Comparison of ENCODE assay signal across 8 cellular contexts in genomic region chr9:89179535-89179919, GRCh38. TPM values are rescaled to one million over a fixed set of nuclear protein-coding genes. Genes with fewer than 3 reads are reported as not detected.
DNase-seq lines count a peak whose midpoint lies in the region; ATAC-seq and TF ChIP-seq lines count a peak whose summit lies in the region.

No MANE protein-coding gene starts in this region.

- dilution Hi-C loops in IMR-90 (cut with HindIII; ENCODE audit: low sequenced_read_pairs, unreplicated experiment) = no loop called here

- H3K9me3 ChIP-seq in IMR-90 (ENCODE audit: control insufficient read depth, insufficient read depth, low read length) = no peaks in the 10 kb centered on the region

- peaks cover 5% of the 10 kb centered on the region; the same call in 1 of the 2 replicates for H4K20me1 ChIP-seq in IMR-90 (ENCODE audit: insufficient read depth, low read length)

- H3K36me3 ChIP-seq in IMR-90 (ENCODE audit: control insufficient read depth, insufficient read depth, low read length) = no peaks in the 10 kb centered on the region
- H3K36me3 ChIP-seq in mesendoderm (ENCODE audit: control insufficient read depth, insufficient read depth, low read length) = no peaks in the 10 kb centered on the region

- H3K4me1 ChIP-seq in IMR-90 (ENCODE audit: control insufficient read depth, insufficient read depth, low read length) = peaks cover 11% of the 10 kb centered on the region
- peaks cover 4% of the 10 kb centered on the region for H3K4me1 ChIP-seq in mesendoderm (ENCODE audit: control insufficient read depth, low read depth, low read length)

- H4K8ac ChIP-seq in IMR-90 (ENCODE audit: low read depth in 2 of 2, low read length in 2 of 2) = peak overlapping the region; percentile 80 to 81
- no peak overlapping the region for H4K8ac ChIP-seq in mesendoderm (ENCODE audit: low read depth, low read length)

- H2BK20ac ChIP-seq in IMR-90 (ENCODE audit: low read depth, low read length) = peak overlapping the region; percentile 34; the same call in 1 of the 2 replicates

- H3K4me2 ChIP-seq in IMR-90 (ENCODE audit: low read depth, low read length) = peak overlapping the region; percentile 90
- peak overlapping the region; percentile 96 for H3K4me2 ChIP-seq in mesendoderm (ENCODE audit: low read length)

- H3K27me3 ChIP-seq in IMR-90 (ENCODE audit: control insufficient read depth, insufficient read depth, low read length) = no peaks in the 10 kb centered on the region
- H3K27me3 ChIP-seq in mesendoderm (ENCODE audit: insufficient read depth, low read length, poor library complexity) = no peaks in the 10 kb centered on the region

- no peak for TF ChIP-seq RAD21 in IMR-90 (IDR thresholded peaks at IDR 0.05; ENCODE audit: low read length)

- peak overlapping the region; percentile 83 for H4K91ac ChIP-seq in IMR-90 (ENCODE audit: insufficient read depth, low read depth, low read length)

- no peak for TF ChIP-seq POLR2A in IMR-90 (IDR thresholded peaks at IDR 0.05; ENCODE audit: low read depth, low read length)

- peak overlapping the region; percentile 38 for H2AK9ac ChIP-seq in IMR-90 (replicated peaks; ENCODE audit: low read depth, low read length, poor library complexity)

- H3K56ac ChIP-seq in IMR-90 (ENCODE audit: extremely low read depth, insufficient read depth, low read length) (peak overlapping the region; percentile 87), mesendoderm (ENCODE audit: low read length) (peak overlapping the region; percentile 88)

- peaks cover 2% of the 10 kb centered on the region for H3K79me2 ChIP-seq in mesendoderm (ENCODE audit: control insufficient read depth, insufficient read depth, low read length)

- H3K4me3 ChIP-seq in IMR-90 (ENCODE audit: insufficient read depth, low read depth, low read length) (peak overlapping the region; percentile 50), choroid plexus epithelial cell (ENCODE audit: low read depth, low read length) (peak overlapping the region; percentile 60), mesendoderm (ENCODE audit: low read length) (no peak overlapping the region)

- peak overlapping the region; percentile 87 for H2AFZ ChIP-seq in IMR-90 (replicated peaks; ENCODE audit: low read length, poor library complexity)

- peak overlapping the region; percentile 81 for H3K14ac ChIP-seq in IMR-90 (replicated peaks; ENCODE audit: low read depth, low read length)

- CTCF ChIA-PET in IMR-90 (lab: Yijun Ruan, JAX) = interaction anchor here (0.6 kb wide), 1 partner anchor 177 kb away, joined by 6 read pairs; no protein-coding TSS in a partner anchor

- H2BK120ac ChIP-seq in IMR-90 (ENCODE audit: low read depth, low read length) = peak overlapping the region; percentile 73
- no peak overlapping the region for H2BK120ac ChIP-seq in mesendoderm (ENCODE audit: low read depth, low read length)

- peak overlapping the region; percentile 79; the same call in 2 of the 3 replicates for H2BK15ac ChIP-seq in IMR-90 (ENCODE audit: low read depth, low read length)
- H2BK15ac ChIP-seq in mesendoderm (replicated peaks; ENCODE audit: low read depth) = no peak overlapping the region

- H3K9ac ChIP-seq in IMR-90 (ENCODE audit: low read depth, low read length) (peak overlapping the region; percentile 71), mesendoderm (ENCODE audit: low read length) (peak overlapping the region; percentile 76)

- H3K79me1 ChIP-seq in IMR-90 (ENCODE audit: low read depth in 1 of 2, low read length in 2 of 2) = peaks cover 13 to 31% of the 10 kb centered on the region in 2 experiments
- peaks cover 2% of the 10 kb centered on the region for H3K79me1 ChIP-seq in mesendoderm (ENCODE audit: low read length)

- 0% methylated on average over 1 of the region's 6 CpGs; no CpG with 5 or more reads in 1 of the 2 experiments for WGBS in IMR-90 (ENCODE audit: extremely low coverage in 2 of 2, insufficient read length in 1 of 2), 2 experiments
- WGBS in mesendoderm (ENCODE audit: extremely low coverage, insufficient coverage, low lambda C conversion rate) = no CpG with 5 or more reads among the region's 6 CpGs

- H3K9me1 ChIP-seq in IMR-90 (ENCODE audit: insufficient read depth, low read length) = no peaks in the 10 kb centered on the region; the same call in 1 of the 2 replicates

- TF ChIP-seq CTCF in IMR-90 (conservative IDR thresholded peaks at IDR 0.05; ENCODE audit: low read depth, low read length) = no peak
- TF ChIP-seq CTCF in choroid plexus epithelial cell (conservative IDR thresholded peaks at IDR 0.05; ENCODE audit: low read depth, low read length) = peak; percentile 6

- peak overlapping the region; percentile 85 for H3K4ac ChIP-seq in IMR-90 (ENCODE audit: low read depth, low read length)
- peak overlapping the region; percentile 83 for H3K4ac ChIP-seq in mesendoderm (ENCODE audit: low read depth, low read length)

- in situ Hi-C loops in IMR-90 (cut with MboI; ENCODE audit: low sequenced_read_pairs) = no loop called here

- ATAC-seq in IMR-90 (ENCODE audit: low read depth) = no peak
- ATAC-seq in GM18861 (IDR thresholded peaks at IDR 0.05; ENCODE audit: unreplicated experiment) = no peak

- H3K27ac ChIP-seq in IMR-90 (ENCODE audit: insufficient read depth, low read length) (peak overlapping the region; percentile 91), mesendoderm (ENCODE audit: low read depth, low read length) (peak overlapping the region; percentile 79)

- POLR2A ChIA-PET in IMR-90 (lab: Charles Lee; ENCODE audit: unreplicated experiment) = interaction anchor here (0.9 kb wide), 1 partner anchor 134 kb away, joined by 3 read pairs; no protein-coding TSS in a partner anchor

- H2AK5ac ChIP-seq in IMR-90 (ENCODE audit: low read depth, low read length) = peak overlapping the region; percentile 40
- no peak overlapping the region for H2AK5ac ChIP-seq in mesendoderm (ENCODE audit: low read length)

- intact Hi-C loops in IMR-90 (cut with micrococcal nuclease) = loop anchor here (5.0 to 10.0 kb wide), 5 partner anchors 142 to 587 kb away; no protein-coding TSS in a partner anchor

- H2BK5ac ChIP-seq in IMR-90 (ENCODE audit: low read depth, low read length, poor library complexity, severe bottlenecking) = peak overlapping the region; percentile 88
- no peak overlapping the region for H2BK5ac ChIP-seq in mesendoderm (ENCODE audit: low read length)

- peak overlapping the region; percentile 74 for H3K18ac ChIP-seq in IMR-90 (ENCODE audit: low read depth, low read length)
- no peak overlapping the region for H3K18ac ChIP-seq in mesendoderm (ENCODE audit: low read length)

- BruUV-seq in IMR-90 (replicated peaks; lab: Mats Ljungman, UMichigan) = no TSS peak

- peak; percentile 49 for DNase-seq in AG08396 (ENCODE audit: low spot score)
- DNase-seq in IMR-90 = peak; percentile 68
- peak; percentile 70 for DNase-seq in choroid plexus epithelial cell (ENCODE audit: low read depth)
- DNase-seq in mesendoderm = peak; percentile 59
- DNase-seq in 8988T = no peak
- DNase-seq in NCI-H526 (lab: John Stamatoyannopoulos, UW) = no peak
- no peak for DNase-seq in DMS153 treated with DMSO at 0.1 percent for 48 hours (lab: John Stamatoyannopoulos, UW; ENCODE audit: unreplicated experiment)

- H3K23ac ChIP-seq in IMR-90 (ENCODE audit: low read depth, low read length) = peak overlapping the region; percentile 57
- H3K23ac ChIP-seq in mesendoderm (ENCODE audit: low read length) = no peak overlapping the region

- H4K5ac ChIP-seq in IMR-90 (ENCODE audit: low read depth, low read length) (peak overlapping the region; percentile 56), mesendoderm (ENCODE audit: low read length) (no peak overlapping the region)

TF ChIP-seq in IMR-90, 13 proteins besides CTCF, POLR2A, EP300 and RAD21:
- no peak for TF ChIP-seq RCOR1 (IDR thresholded peaks at IDR 0.05; ENCODE audit: insufficient replicate concordance, low read length)
- TF ChIP-seq BHLHE40 (IDR thresholded peaks at IDR 0.05; ENCODE audit: low read depth, low read length) = no peak
- no peak for TF ChIP-seq CHD1 (IDR thresholded peaks at IDR 0.05; ENCODE audit: low read depth, low read length)
- no peak for TF ChIP-seq RFX5 (IDR thresholded peaks at IDR 0.05; ENCODE audit: low read depth, low read length)
- no peak for TF ChIP-seq MAFK (IDR thresholded peaks at IDR 0.05; ENCODE audit: low read depth, low read length)
- no peak for TF ChIP-seq ELK1 (IDR thresholded peaks at IDR 0.05; ENCODE audit: borderline replicate concordance, low read depth, low read length)
- TF ChIP-seq USF2 (IDR thresholded peaks at IDR 0.05; ENCODE audit: low read depth, low read length) = no peak
- TF ChIP-seq NFE2L2 (IDR thresholded peaks at IDR 0.05; ENCODE audit: low read depth, low read length) = no peak
- no peak for TF ChIP-seq CEBPB (IDR thresholded peaks at IDR 0.05; ENCODE audit: low read depth, low read length)
- TF ChIP-seq SMC3 (IDR thresholded peaks at IDR 0.05; ENCODE audit: low read depth, low read length) = no peak
- no peak for TF ChIP-seq FOS (IDR thresholded peaks at IDR 0.05; ENCODE audit: low read depth, low read length)
- no peak for TF ChIP-seq MXI1 (IDR thresholded peaks at IDR 0.05; ENCODE audit: borderline replicate concordance, low read depth, low read length)
- TF ChIP-seq MAZ (IDR thresholded peaks at IDR 0.05; ENCODE audit: borderline replicate concordance, low read depth, low read length) = no peak

RNA-seq across cellular contexts. Expression of gene SHC3, which starts 0.9 kb away (rescaled TPM):
- total RNA-seq in IMR-90 (2012; rRNA removed) = 13.3 and 13.9 TPM in 2 replicates
- 4.5 and 5.9 TPM in 2 replicates for polyA plus RNA-seq in IMR-90 (2012; rRNA removed)
- polyA plus RNA-seq in IMR-90 (2012; cell fraction: cytosol; rRNA removed) = 2.0 and 2.7 TPM in 2 replicates
- 7.7 and 10.1 TPM in 2 replicates for polyA plus RNA-seq in IMR-90 (2012; cell fraction: nucleus; rRNA removed; ENCODE audit: low replicate concordance)
- 1.7 TPM for polyA plus RNA-seq in mesendoderm (2013, experiment 1 of 2)
- 1.9 TPM for polyA plus RNA-seq in mesendoderm (2013, experiment 2 of 2)

Comparison
In these comparisons a context has a peak if more than half of its experiments do, and no peak if none do; other contexts are left out.
1. DNase-seq: peak in AG08396 (single experiment), IMR-90 (single experiment), choroid plexus epithelial cell (single experiment) and mesendoderm (single experiment); none in 8988T (single experiment), NCI-H526 (0 of 2) and DMS153 treated with DMSO at 0.1 percent for 48 hours (single experiment).